In the genomic region with DNA sequence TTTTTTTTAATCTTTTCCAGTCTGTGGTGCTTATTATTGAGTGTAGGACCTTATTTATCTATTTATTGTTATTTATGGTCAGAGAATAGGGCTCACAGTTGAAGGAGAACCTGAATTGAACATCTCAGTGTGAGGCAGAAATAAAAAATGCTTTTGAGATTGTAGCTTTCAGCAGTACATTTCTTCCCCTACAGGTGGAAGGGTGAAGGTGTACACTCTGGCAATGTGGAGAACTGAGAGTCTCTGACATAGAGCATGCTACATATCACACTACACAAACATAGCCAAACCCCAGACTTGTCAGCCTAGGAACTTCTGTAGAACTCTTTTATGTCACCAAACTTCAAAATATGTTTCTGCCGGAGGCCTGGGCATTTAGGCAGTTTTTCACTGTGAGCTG, we compare ENCODE assay signal across 8 cellular contexts.
DNase-seq lines count a peak whose midpoint lies in the region; ATAC-seq and TF ChIP-seq lines count a peak whose summit lies in the region.

No MANE protein-coding gene starts in this region.

- no peak overlapping the region for H3K4me3 ChIP-seq in Panc1 (ENCODE audit: low read depth in 2 of 2, low read length in 2 of 2)
- no peak overlapping the region for H3K4me3 ChIP-seq in naive thymus-derived CD4-positive, alpha-beta T cell (ENCODE audit: low read length)

- DNase-seq in NCI-H510A treated with DMSO at 0.1 percent for 48 hours (lab: John Stamatoyannopoulos, UW) (peak; percentile 5), NCI-H510A (lab: John Stamatoyannopoulos, UW) (no peak), Panc1 (ENCODE audit: low read depth, low spot score) (no peak), substantia nigra (lab: John Stamatoyannopoulos, UW) (no peak), NCI-H2029 treated with DMSO at 0.1 percent for 48 hours (lab: John Stamatoyannopoulos, UW) (no peak)
- peak in 6 of 9 donors; percentile 15 to 44 (median 32) for DNase-seq in naive thymus-derived CD4-positive, alpha-beta T cell
- no peak for DNase-seq in activated T-helper 1 cell treated with anti-CD3 and anti-CD28 coated beads, Interleukin-12 subunit alpha, Interleukin-12 subunit beta, Interleukin-2, Interleukin-4 antibody, amounts not matched to agents 30 ng/mL and 10 ng/mL and 1 ng/mL, durations not matched to agents 14 hours and 24 hours and 36 hours (ENCODE audit: low spot score)

- H3K36me3 ChIP-seq in Panc1 (ENCODE audit: control insufficient read depth, insufficient read depth, low read length), result no peaks in the 10 kb centered on the region; the same call in 1 of the 2 replicates
- H3K36me3 ChIP-seq in naive thymus-derived CD4-positive, alpha-beta T cell (ENCODE audit: control insufficient read depth in 2 of 3, insufficient read depth in 3 of 3, low read length in 3 of 3), result no peaks in the 10 kb centered on the region

- H3K36me3 Mint-ChIP-seq in naive thymus-derived CD4-positive, alpha-beta T cell, result peaks cover 0 to 15% (median 3%) of the 10 kb centered on the region in 5 donors
- H3K36me3 Mint-ChIP-seq in activated T-helper 1 cell treated with anti-CD3 and anti-CD28 coated beads, Interleukin-12 subunit alpha, Interleukin-12 subunit beta, Interleukin-2, Interleukin-4 antibody, amounts not matched to agents 30 ng/mL and 10 ng/mL and 1 ng/mL, durations not matched to agents 14 hours and 24 hours and 36 hours (ENCODE audit: low read depth), result peaks cover 30% of the 10 kb centered on the region

- no TSS peak for BruUV-seq in Panc1 (replicated peaks; lab: Mats Ljungman, UMichigan)

- H3K27ac Mint-ChIP-seq in naive thymus-derived CD4-positive, alpha-beta T cell, result peak overlapping the region in 8 of 9 donors; percentile 33 to 78 (median 62)
- H3K27ac Mint-ChIP-seq in activated T-helper 1 cell treated with anti-CD3 and anti-CD28 coated beads, Interleukin-12 subunit alpha, Interleukin-12 subunit beta, Interleukin-2, Interleukin-4 antibody, amounts not matched to agents 30 ng/mL and 10 ng/mL and 1 ng/mL, durations not matched to agents 14 hours and 24 hours and 36 hours, result no peak overlapping the region

- peaks cover 19 to 65% (median 53%) of the 10 kb centered on the region in 7 donors for H3K4me1 Mint-ChIP-seq in naive thymus-derived CD4-positive, alpha-beta T cell
- H3K4me1 Mint-ChIP-seq in activated T-helper 1 cell treated with anti-CD3 and anti-CD28 coated beads, Interleukin-12 subunit alpha, Interleukin-12 subunit beta, Interleukin-2, Interleukin-4 antibody, amounts not matched to agents 30 ng/mL and 10 ng/mL and 1 ng/mL, durations not matched to agents 14 hours and 24 hours and 36 hours (ENCODE audit: low read depth), result peaks cover 48% of the 10 kb centered on the region

- POLR2A ChIA-PET in Panc1 (lab: Charles Lee), result no interaction called here
- POLR2A ChIA-PET in naive thymus-derived CD4-positive, alpha-beta T cell (lab: Charles Lee), result no interaction called here

- TF ChIP-seq CTCF in Panc1 (IDR thresholded peaks at IDR 0.05), result peak; percentile 23; the same call in 1 of the 2 replicates

- H3K4me3 Mint-ChIP-seq in naive thymus-derived CD4-positive, alpha-beta T cell, result no peak overlapping the region
- H3K4me3 Mint-ChIP-seq in activated T-helper 1 cell treated with anti-CD3 and anti-CD28 coated beads, Interleukin-12 subunit alpha, Interleukin-12 subunit beta, Interleukin-2, Interleukin-4 antibody, amounts not matched to agents 30 ng/mL and 10 ng/mL and 1 ng/mL, durations not matched to agents 14 hours and 24 hours and 36 hours, result no peak overlapping the region

- CTCF ChIA-PET in Panc1 (lab: Charles Lee), result no interaction called here
- CTCF ChIA-PET in naive thymus-derived CD4-positive, alpha-beta T cell (lab: Charles Lee), result interaction anchor here (0.6 to 2.4 kb wide), 3 partner anchors 9 to 1122 kb away, joined by 3 to 5 read pairs (median 3); no protein-coding TSS in a partner anchor

- H3K27ac ChIP-seq in Panc1 (ENCODE audit: low read length) (no peak overlapping the region), substantia nigra (ENCODE audit: low read depth, low read length, poor library complexity, severe bottlenecking) (no peak overlapping the region)
- no peak overlapping the region for H3K27ac ChIP-seq in naive thymus-derived CD4-positive, alpha-beta T cell (ENCODE audit: low read depth, low read length)

- peak; percentile 77 for ATAC-seq in HG02571 (IDR thresholded peaks at IDR 0.05; ENCODE audit: unreplicated experiment)
- ATAC-seq in Panc1, result 0 out of 2 replicates have a peak, but pooled peaks have one; percentile 66
- ATAC-seq in naive thymus-derived CD4-positive, alpha-beta T cell, result peak; percentile 86

- H3K4me1 ChIP-seq in Panc1 (ENCODE audit: control insufficient read depth, insufficient read depth, low read length), result no peaks in the 10 kb centered on the region; the same call in 1 of the 2 replicates
- H3K4me1 ChIP-seq in naive thymus-derived CD4-positive, alpha-beta T cell (ENCODE audit: control insufficient read depth in 2 of 2, insufficient read depth in 2 of 2, low read length in 2 of 2), result peaks cover 12 to 16% of the 10 kb centered on the region in 2 donors

- H3K27me3 ChIP-seq in Panc1 (ENCODE audit: control insufficient read depth, insufficient read depth, low read length), result no peaks in the 10 kb centered on the region
- H3K27me3 ChIP-seq in naive thymus-derived CD4-positive, alpha-beta T cell (ENCODE audit: control insufficient read depth in 2 of 2, insufficient read depth in 2 of 2, low read length in 2 of 2), result no peaks in the 10 kb centered on the region

- intact Hi-C loops in Panc1 (cut with micrococcal nuclease; ENCODE audit: unreplicated experiment), result no loop called here
- intact Hi-C loops in naive thymus-derived CD4-positive, alpha-beta T cell (cut with micrococcal nuclease), result loop anchor here (1.0 to 10.0 kb wide), 7 partner anchors 9 to 1146 kb away; partner anchors contain the start of gene STIM2 (in 1 of the 2)
- intact Hi-C loops in activated T-helper 1 cell treated with anti-CD3 and anti-CD28 coated beads, Interleukin-12 subunit alpha, Interleukin-12 subunit beta, Interleukin-2, Interleukin-4 antibody, amounts not matched to agents 30 ng/mL and 10 ng/mL and 1 ng/mL, durations not matched to agents 14 hours and 24 hours and 36 hours (cut with micrococcal nuclease), result loop anchor here (5.0 kb wide), 1 partner anchor 1064 kb away; no protein-coding TSS in a partner anchor

- H3K27me3 Mint-ChIP-seq in naive thymus-derived CD4-positive, alpha-beta T cell, result no peaks in the 10 kb centered on the region
- H3K27me3 Mint-ChIP-seq in activated T-helper 1 cell treated with anti-CD3 and anti-CD28 coated beads, Interleukin-12 subunit alpha, Interleukin-12 subunit beta, Interleukin-2, Interleukin-4 antibody, amounts not matched to agents 30 ng/mL and 10 ng/mL and 1 ng/mL, durations not matched to agents 14 hours and 24 hours and 36 hours (ENCODE audit: insufficient read depth), result no peaks in the 10 kb centered on the region

- in situ Hi-C loops in Panc1 (cut with HindIII; ENCODE audit: low pct_unique_long_range_greater_than_20kb, low sequenced_read_pairs), result no loop called here

- no peaks in the 10 kb centered on the region for H3K9me3 ChIP-seq in Panc1 (ENCODE audit: control insufficient read depth, insufficient read depth, low read depth, low read length)
- no peaks in the 10 kb centered on the region for H3K9me3 ChIP-seq in naive thymus-derived CD4-positive, alpha-beta T cell (ENCODE audit: control insufficient read depth in 2 of 3, low read length in 3 of 3)

- no peaks in the 10 kb centered on the region for H3K9me3 Mint-ChIP-seq in naive thymus-derived CD4-positive, alpha-beta T cell
- no peaks in the 10 kb centered on the region for H3K9me3 Mint-ChIP-seq in activated T-helper 1 cell treated with anti-CD3 and anti-CD28 coated beads, Interleukin-12 subunit alpha, Interleukin-12 subunit beta, Interleukin-2, Interleukin-4 antibody, amounts not matched to agents 30 ng/mL and 10 ng/mL and 1 ng/mL, durations not matched to agents 14 hours and 24 hours and 36 hours

Comparison
In these comparisons a context has a peak if more than half of its experiments do, and no peak if none do; other contexts are left out.
1. DNase-seq: peak in NCI-H510A treated with DMSO at 0.1 percent for 48 hours (single experiment) and naive thymus-derived CD4-positive, alpha-beta T cell (6 of 9); none in NCI-H510A (single experiment), Panc1 (single experiment), substantia nigra (0 of 49), activated T-helper 1 cell treated with anti-CD3 and anti-CD28 coated beads, Interleukin-12 subunit alpha, Interleukin-12 subunit beta, Interleukin-2, Interleukin-4 antibody, amounts not matched to agents 30 ng/mL and 10 ng/mL and 1 ng/mL, durations not matched to agents 14 hours and 24 hours and 36 hours (single experiment) and NCI-H2029 treated with DMSO at 0.1 percent for 48 hours (single experiment).
2. Peak in every context shown above with its lines, with median percentiles within 50 percentile points of each other: ATAC-seq.